In genomic region chr15:95325763-95326688, GRCh38 we compare ENCODE assay signal across 10 cellular contexts.
DNase-seq lines count a peak whose midpoint lies in the region; ATAC-seq and TF ChIP-seq lines count a peak whose summit lies in the region.
"Had no signal": no experiment of that assay in that cellular context is flagged by ENCODE, and none has a peak within 500 bp of the region (broad histone marks: within the 10 kb centered on the region; RNA-seq: fewer than 3 reads in every experiment).

No MANE protein-coding gene starts in this region.

- DNase-seq in Ammon's horn (ENCODE audit: low spot score) (peak; percentile 16), astrocyte of the hippocampus (ENCODE audit: low read depth, low spot score) (peak; percentile 5), left ventricle myocardium superior (no peak), omental fat pad (ENCODE audit: low spot score) (no peak)
- DNase-seq: NCI-H2171 had no signal

- ATAC-seq in left ventricle myocardium superior: peak; percentile 72
- ATAC-seq in omental fat pad (ENCODE audit: low FRiP score): peak; percentile 10
- ATAC-seq in GM21825 (IDR thresholded peaks at IDR 0.05; ENCODE audit: unreplicated experiment): no peak
- no peak for ATAC-seq in HG02970 (IDR thresholded peaks at IDR 0.05; ENCODE audit: low FRiP score, unreplicated experiment)
- ATAC-seq in GM21367 (IDR thresholded peaks at IDR 0.05; ENCODE audit: unreplicated experiment): no peak
- no peak for ATAC-seq in GM21526 (IDR thresholded peaks at IDR 0.05; ENCODE audit: low FRiP score, unreplicated experiment)
- ATAC-seq: activated CD4-positive, alpha-beta T cell treated with anti-CD3 and anti-CD28 coated beads for 36 hours had no signal

- no peak for TF ChIP-seq CTCF in omental fat pad (IDR thresholded peaks at IDR 0.05)

- intact Hi-C loops in left ventricle myocardium superior (cut with micrococcal nuclease): no loop called here

Comparison
In these comparisons a context has a peak if more than half of its experiments do, and no peak if none do; other contexts are left out.
1. DNase-seq: peak in Ammon's horn (single experiment) and astrocyte of the hippocampus (single experiment); none in left ventricle myocardium superior (single experiment) and omental fat pad (single experiment).
2. ATAC-seq: peak in left ventricle myocardium superior (single experiment) and omental fat pad (single experiment); none in GM21825 (single experiment), HG02970 (single experiment), GM21367 (single experiment) and GM21526 (single experiment).